Comparison of ENCODE assay signal across 25 cellular contexts in the genomic region with DNA sequence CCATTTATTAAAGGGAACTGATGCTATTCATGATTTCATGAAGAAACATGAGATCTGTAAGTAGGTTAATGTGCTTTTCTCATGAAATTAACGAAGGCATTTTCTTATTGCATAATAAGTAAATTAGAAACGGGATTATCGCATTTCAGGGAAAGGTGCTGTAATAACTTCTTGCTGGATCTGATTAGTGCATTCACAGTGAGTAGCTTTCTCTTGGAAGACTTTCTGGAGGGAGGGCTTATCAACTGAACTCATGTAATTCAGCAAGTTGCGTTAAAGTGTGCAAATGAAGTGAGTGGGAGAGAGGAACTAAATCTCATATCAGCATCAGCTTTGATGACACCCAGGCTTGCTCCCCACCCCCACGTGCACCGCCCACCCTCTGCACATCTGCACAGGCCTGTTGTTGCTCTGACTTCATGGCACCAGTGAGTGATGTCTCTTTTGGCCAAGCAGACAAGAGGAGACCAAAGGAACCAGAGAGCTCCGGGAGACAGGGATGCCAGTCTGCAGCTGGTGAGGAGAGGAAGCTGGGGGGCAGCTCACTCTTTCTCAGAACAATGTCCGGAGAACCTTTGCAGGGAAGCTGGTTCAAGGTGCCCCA. TPM values are rescaled to one million over a fixed set of nuclear protein-coding genes. Genes with fewer than 3 reads are reported as not detected.
DNase-seq lines count a peak whose midpoint lies in the region; ATAC-seq and TF ChIP-seq lines count a peak whose summit lies in the region.
"Had no signal": no experiment of that assay in that cellular context is flagged by ENCODE, and none has a peak within 500 bp of the region (broad histone marks: within the 10 kb centered on the region; RNA-seq: fewer than 3 reads in every experiment).

No MANE protein-coding gene starts in this region.

- no peak overlapping the region for H3K27ac Mint-ChIP-seq in chondrocyte (ENCODE audit: unreplicated experiment)
- H3K27ac Mint-ChIP-seq: activated CD8-positive, alpha-beta memory T cell treated with anti-CD3 and anti-CD28 coated beads, Interleukin-2, amount 10 ng/mL, durations not matched to agents 7 days and 5 days; activated naive CD8-positive, alpha-beta T cell treated with anti-CD3 and anti-CD28 coated beads, Interleukin-2, amount 10 ng/mL, durations not matched to agents 7 days and 5 days; brain; CD4-positive, CD25-positive, alpha-beta regulatory T cell; type B pancreatic cell had no signal

- H3K27me3 Mint-ChIP-seq in chondrocyte (ENCODE audit: low read depth), result peaks cover 7% of the 10 kb centered on the region
- H3K27me3 Mint-ChIP-seq: activated CD8-positive, alpha-beta memory T cell treated with anti-CD3 and anti-CD28 coated beads, Interleukin-2, amount 10 ng/mL, durations not matched to agents 7 days and 5 days; CD4-positive, CD25-positive, alpha-beta regulatory T cell had no signal

- no peaks in the 10 kb centered on the region for H3K4me1 Mint-ChIP-seq in chondrocyte (ENCODE audit: low read depth)
- H3K4me1 Mint-ChIP-seq: activated CD8-positive, alpha-beta memory T cell treated with anti-CD3 and anti-CD28 coated beads, Interleukin-2, amount 10 ng/mL, durations not matched to agents 7 days and 5 days; activated naive CD8-positive, alpha-beta T cell treated with anti-CD3 and anti-CD28 coated beads, Interleukin-2, amount 10 ng/mL, durations not matched to agents 7 days and 5 days; CD4-positive, CD25-positive, alpha-beta regulatory T cell had no signal

- TF ChIP-seq CTCF in chondrocyte (IDR thresholded peaks at IDR 0.05), result no peak

- H3K4me3 Mint-ChIP-seq in chondrocyte (ENCODE audit: unreplicated experiment), result no peak overlapping the region
- H3K4me3 Mint-ChIP-seq: activated CD8-positive, alpha-beta memory T cell treated with anti-CD3 and anti-CD28 coated beads, Interleukin-2, amount 10 ng/mL, durations not matched to agents 7 days and 5 days; activated naive CD8-positive, alpha-beta T cell treated with anti-CD3 and anti-CD28 coated beads, Interleukin-2, amount 10 ng/mL, durations not matched to agents 7 days and 5 days; brain; CD4-positive, CD25-positive, alpha-beta regulatory T cell; type B pancreatic cell had no signal

- ATAC-seq in HG03139 (IDR thresholded peaks at IDR 0.05; ENCODE audit: unreplicated experiment), result no peak
- ATAC-seq in HG02610 (IDR thresholded peaks at IDR 0.05; ENCODE audit: unreplicated experiment), result no peak
- ATAC-seq: A549; activated CD8-positive, alpha-beta memory T cell treated with anti-CD3 and anti-CD28 coated beads, Interleukin-2, amount 10 ng/mL, durations not matched to agents 7 days and 5 days; gastroesophageal sphincter; PC-3; right cardiac atrium had no signal

- H3K36me3 Mint-ChIP-seq in chondrocyte (ENCODE audit: low read depth), result peaks cover 5% of the 10 kb centered on the region
- H3K36me3 Mint-ChIP-seq: activated CD8-positive, alpha-beta memory T cell treated with anti-CD3 and anti-CD28 coated beads, Interleukin-2, amount 10 ng/mL, durations not matched to agents 7 days and 5 days; activated naive CD8-positive, alpha-beta T cell treated with anti-CD3 and anti-CD28 coated beads, Interleukin-2, amount 10 ng/mL, durations not matched to agents 7 days and 5 days; brain; CD4-positive, CD25-positive, alpha-beta regulatory T cell; type B pancreatic cell had no signal

- H3K9me3 Mint-ChIP-seq in chondrocyte (ENCODE audit: low read depth), result peaks cover 11% of the 10 kb centered on the region
- H3K9me3 Mint-ChIP-seq: type B pancreatic cell had no signal

- DNase-seq in activated gamma-delta T cell treated with anti-CD3 and anti-CD28 coated beads, Interleukin-2, amount 50 U/mL, for 16 hours (ENCODE audit: low read depth), result peak; percentile 5
- DNase-seq in activated gamma-delta T cell treated with Interleukin-2 at 50 U/mL for 16 hours, result no peak
- DNase-seq in chondrocyte (ENCODE audit: low spot score), result peak; percentile 42
- peak; percentile 7 for DNase-seq in occipital lobe (lab: John Stamatoyannopoulos, UW)
- no peak for DNase-seq in stimulated activated naive CD4-positive, alpha-beta T cell (lab: John Stamatoyannopoulos, UW)
- DNase-seq in SHP77 treated with DMSO at 0.1 percent for 48 hours (lab: John Stamatoyannopoulos, UW), result no peak
- DNase-seq: activated CD4-positive, alpha-beta T cell treated with anti-CD3 and anti-CD28 coated beads for 1 hour; activated CD8-positive, alpha-beta memory T cell treated with anti-CD3 and anti-CD28 coated beads, Interleukin-2, amount 10 ng/mL, durations not matched to agents 7 days and 5 days; activated naive CD8-positive, alpha-beta T cell treated with anti-CD3 and anti-CD28 coated beads, Interleukin-2, amount 10 ng/mL, durations not matched to agents 7 days and 5 days; CD4-positive, CD25-positive, alpha-beta regulatory T cell; colonic mucosa; esophagus squamous epithelium; kidney; NCI-H187 treated with DMSO at 0.1 percent for 48 hours; NCI-H2227 treated with DMSO at 0.1 percent for 48 hours; PC-3; right cardiac atrium; SIG-M5; stomach had no signal

RNA-seq across cellular contexts. Expression of a gene that starts 26.3 kb away (rescaled TPM):
- total RNA-seq in chondrocyte (6.1 to 15.6 TPM (median 6.9 TPM) in 3 replicates), occipital lobe (80.2 TPM)
- total RNA-seq: PC-3 had no signal

Comparison
In these comparisons a context has a peak if more than half of its experiments do, and no peak if none do; other contexts are left out.
1. DNase-seq: peak in activated gamma-delta T cell treated with anti-CD3 and anti-CD28 coated beads, Interleukin-2, amount 50 U/mL, for 16 hours (single experiment), chondrocyte (single experiment) and occipital lobe (single experiment); none in activated gamma-delta T cell treated with Interleukin-2 at 50 U/mL for 16 hours (single experiment), stimulated activated naive CD4-positive, alpha-beta T cell (0 of 6) and SHP77 treated with DMSO at 0.1 percent for 48 hours (single experiment).